Comparison of ENCODE assay signal across 13 cellular contexts in the genomic region with DNA sequence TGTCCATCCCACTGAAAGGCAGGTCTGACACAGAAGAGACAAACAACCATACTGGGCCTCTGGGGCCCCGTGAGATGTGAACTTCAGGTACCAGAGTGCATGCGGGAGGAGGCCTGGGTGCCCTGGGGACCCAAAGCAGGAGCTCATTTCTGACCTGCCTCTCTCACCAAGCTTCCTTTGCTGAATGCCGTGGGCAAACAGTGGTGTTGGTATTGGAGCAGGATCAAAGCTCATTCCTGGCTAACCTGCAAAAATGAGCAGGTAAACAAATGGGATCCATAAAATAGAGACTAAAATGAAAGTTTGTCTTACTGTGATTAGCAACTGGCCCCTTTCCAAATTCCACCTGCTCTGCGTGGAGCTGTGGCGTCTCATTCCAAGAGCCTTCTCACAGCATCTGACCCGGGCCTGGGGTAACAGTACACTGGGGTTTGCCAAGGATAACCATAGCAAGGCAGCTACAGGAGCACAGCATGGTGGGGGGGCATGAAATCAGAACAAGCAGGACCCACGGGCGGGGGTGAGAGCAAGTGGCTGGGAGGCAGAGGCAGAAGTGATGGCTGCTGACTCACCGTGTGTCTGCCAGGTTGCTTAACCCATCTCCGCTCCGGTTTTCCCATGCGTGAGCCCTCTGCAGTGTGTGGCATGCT.
A peak's percentile ranks its signal among the peaks of the same experiment; 100 is the strongest.
DNase-seq lines count a peak whose midpoint lies in the region; TF ChIP-seq lines count a peak whose summit lies in the region.
"Had no signal": no experiment of that assay in that cellular context is flagged by ENCODE, and none has a peak within 500 bp of the region (broad histone marks: within the 10 kb centered on the region; RNA-seq: fewer than 3 reads in every experiment).

No MANE protein-coding gene starts in this region.

- no peaks in the 10 kb centered on the region for H3K27me3 ChIP-seq in Caco-2 (replicated peaks; ENCODE audit: control insufficient read depth, insufficient read depth, low read length)
- no peaks in the 10 kb centered on the region for H3K27me3 ChIP-seq in mammary epithelial cell (ENCODE audit: insufficient read depth, low read length)
- no peaks in the 10 kb centered on the region for H3K27me3 ChIP-seq in mesendoderm (ENCODE audit: insufficient read depth, low read length, poor library complexity)
- no peaks in the 10 kb centered on the region for H3K27me3 ChIP-seq in ascending aorta

- H3K4me2 ChIP-seq in mammary epithelial cell (ENCODE audit: insufficient read depth, low read depth, low read length) (no peak overlapping the region), mesendoderm (ENCODE audit: low read length) (no peak overlapping the region)

- H3K4me3 ChIP-seq in Caco-2 (ENCODE audit: low read depth, low read length) (no peak overlapping the region), mammary epithelial cell (replicated peaks in 1 of 3; ENCODE audit: insufficient read depth in 1 of 3, low read depth in 2 of 3, low read length in 3 of 3) (no peak overlapping the region), mesendoderm (ENCODE audit: low read length) (no peak overlapping the region), ascending aorta (no peak overlapping the region)

- H3K4me1 Mint-ChIP-seq in Caco-2 (ENCODE audit: low read depth, unreplicated experiment): peaks cover 20% of the 10 kb centered on the region
- no peaks in the 10 kb centered on the region for H3K4me1 Mint-ChIP-seq in T-helper 2 cell treated with Interferon-gamma antibody and Interleukin-4, amounts not matched to agents 5 μg/mL and 100 μg/mL, for 36 hours (ENCODE audit: low read depth)

- H3K4me1 ChIP-seq in Caco-2 (peaks cover 24% of the 10 kb centered on the region), mammary epithelial cell (ENCODE audit: insufficient read depth, low read length) (no peaks in the 10 kb centered on the region), mesendoderm (ENCODE audit: control insufficient read depth, low read depth, low read length) (peaks cover 6% of the 10 kb centered on the region), ascending aorta (no peaks in the 10 kb centered on the region)

- no peak overlapping the region for H3K23ac ChIP-seq in mesendoderm (ENCODE audit: low read length)

- WGBS in mammary epithelial cell (ENCODE audit: low coverage, missing lambda C conversion rate): 2% methylated on average over 12 of the region's 12 CpGs
- no CpG with 5 or more reads among the region's 12 CpGs for WGBS in mesendoderm (ENCODE audit: extremely low coverage, insufficient coverage, low lambda C conversion rate)

- no peak overlapping the region for H3K9ac ChIP-seq in mammary epithelial cell (ENCODE audit: insufficient read depth, low read length)
- H3K9ac ChIP-seq in mesendoderm (ENCODE audit: low read length): no peak overlapping the region

- intact Hi-C loops in Caco-2 (cut with micrococcal nuclease; ENCODE audit: unreplicated experiment) (no loop called here), mammary epithelial cell (cut with micrococcal nuclease) (no loop called here), ascending aorta (cut with DNase I) (no loop called here)

- BruUV-seq in Caco-2 (replicated peaks; lab: Mats Ljungman, UMichigan) (no TSS peak), mammary epithelial cell (replicated peaks; lab: Mats Ljungman, UMichigan) (no TSS peak)

- H3K4me3 Mint-ChIP-seq in Caco-2 (ENCODE audit: unreplicated experiment): no peak overlapping the region
- no peak overlapping the region for H3K4me3 Mint-ChIP-seq in T-helper 2 cell treated with Interferon-gamma antibody and Interleukin-4, amounts not matched to agents 5 μg/mL and 100 μg/mL, for 36 hours
- H3K4me3 Mint-ChIP-seq: naive B cell had no signal

- H3K9me3 Mint-ChIP-seq in Caco-2 (ENCODE audit: unreplicated experiment): no peaks in the 10 kb centered on the region
- no peaks in the 10 kb centered on the region for H3K9me3 Mint-ChIP-seq in T-helper 2 cell treated with Interferon-gamma antibody and Interleukin-4, amounts not matched to agents 5 μg/mL and 100 μg/mL, for 36 hours

- H2BK15ac ChIP-seq in mesendoderm (replicated peaks; ENCODE audit: low read depth): no peak overlapping the region

- dilution Hi-C loops in mammary epithelial cell (cut with HindIII; ENCODE audit: low sequenced_read_pairs): no loop called here

- H3K18ac ChIP-seq in mesendoderm (ENCODE audit: low read length): no peak overlapping the region

- POLR2A ChIA-PET in Caco-2 (lab: Charles Lee): no interaction called here

- TF ChIP-seq CTCF in Caco-2 (IDR thresholded peaks at IDR 0.05; ENCODE audit: insufficient read depth in 1 of 2, low read depth in 1 of 2, low read length in 1 of 2, severe bottlenecking in 1 of 2, unreplicated experiment in 1 of 2): no peak
- TF ChIP-seq CTCF in mammary epithelial cell (conservative IDR thresholded peaks at IDR 0.05 in 1 of 2, IDR thresholded peaks at IDR 0.05 in 1 of 2; ENCODE audit: extremely low read depth in 1 of 2, insufficient read depth in 1 of 2, low read depth in 1 of 2, low read length in 2 of 2): no peak
- TF ChIP-seq CTCF in ascending aorta (IDR thresholded peaks at IDR 0.05): no peak

- no peaks in the 10 kb centered on the region for H3K27me3 Mint-ChIP-seq in Caco-2 (ENCODE audit: insufficient read depth, unreplicated experiment)
- H3K27me3 Mint-ChIP-seq in T-helper 2 cell treated with Interferon-gamma antibody and Interleukin-4, amounts not matched to agents 5 μg/mL and 100 μg/mL, for 36 hours (ENCODE audit: low read depth): no peaks in the 10 kb centered on the region

- DNase-seq in Caco-2 (peak in 1 of 2 experiments; percentile 32), NCI-H2081 (lab: John Stamatoyannopoulos, UW) (peak; percentile 68 to 89), mammary epithelial cell (peak; percentile 55), mesendoderm (no peak), ureter (ENCODE audit: low spot score) (no peak), DMS79 (lab: John Stamatoyannopoulos, UW) (no peak), ascending aorta (ENCODE audit: low spot score in 2 of 2) (no peak)
- DNase-seq in T-helper 2 cell treated with Interferon-gamma antibody and Interleukin-4, amounts not matched to agents 5 μg/mL and 100 μg/mL, for 36 hours (ENCODE audit: low spot score): no peak
- DNase-seq: amygdala, hippocampal formation, naive B cell, NCI-H1694, WERI-Rb-1 had no signal

- no peaks in the 10 kb centered on the region for H3K9me3 ChIP-seq in Caco-2
- no peaks in the 10 kb centered on the region for H3K9me3 ChIP-seq in mammary epithelial cell (replicated peaks; ENCODE audit: insufficient read depth, low read length)
- no peaks in the 10 kb centered on the region for H3K9me3 ChIP-seq in ascending aorta

- CTCF ChIA-PET in Caco-2 (lab: Charles Lee): interaction anchor here (1.4 kb wide), 1 partner anchor 102 kb away, joined by 6 read pairs; no protein-coding TSS in a partner anchor
- CTCF ChIA-PET in mammary epithelial cell (lab: Charles Lee; ENCODE audit: low non-redundant PET): no interaction called here

- H2AFZ ChIP-seq in mammary epithelial cell (ENCODE audit: low read depth, low read length): no peak overlapping the region

- no peak overlapping the region for H3K4ac ChIP-seq in mesendoderm (ENCODE audit: low read depth, low read length)

- no peak overlapping the region for H2AK5ac ChIP-seq in mesendoderm (ENCODE audit: low read length)

- H3K27ac Mint-ChIP-seq in Caco-2 (ENCODE audit: unreplicated experiment): peak overlapping the region; percentile 17
- no peak overlapping the region for H3K27ac Mint-ChIP-seq in T-helper 2 cell treated with Interferon-gamma antibody and Interleukin-4, amounts not matched to agents 5 μg/mL and 100 μg/mL, for 36 hours

- H2BK120ac ChIP-seq in mesendoderm (ENCODE audit: low read depth, low read length): no peak overlapping the region

- no peak overlapping the region for H2BK5ac ChIP-seq in mesendoderm (ENCODE audit: low read length)

- H3K79me1 ChIP-seq in mesendoderm (ENCODE audit: low read length): no peaks in the 10 kb centered on the region

- in situ Hi-C loops in mammary epithelial cell (cut with MboI; ENCODE audit: low sequenced_read_pairs in 2 of 2): no loop called here

- H3K79me2 ChIP-seq in mammary epithelial cell (ENCODE audit: insufficient read depth, low read length) (no peaks in the 10 kb centered on the region), mesendoderm (ENCODE audit: control insufficient read depth, insufficient read depth, low read length) (no peaks in the 10 kb centered on the region)

- no peaks in the 10 kb centered on the region for H3K36me3 Mint-ChIP-seq in Caco-2 (ENCODE audit: insufficient read depth, unreplicated experiment)
- no peaks in the 10 kb centered on the region for H3K36me3 Mint-ChIP-seq in T-helper 2 cell treated with Interferon-gamma antibody and Interleukin-4, amounts not matched to agents 5 μg/mL and 100 μg/mL, for 36 hours (ENCODE audit: low read depth)
- H3K36me3 Mint-ChIP-seq: naive B cell had no signal

- H3K56ac ChIP-seq in mesendoderm (ENCODE audit: low read length): peak overlapping the region; percentile 10

- H3K36me3 ChIP-seq in Caco-2 (ENCODE audit: control insufficient read depth, insufficient read depth, low read length): no peaks in the 10 kb centered on the region
- no peaks in the 10 kb centered on the region for H3K36me3 ChIP-seq in mammary epithelial cell (ENCODE audit: insufficient read depth, low read length)
- no peaks in the 10 kb centered on the region for H3K36me3 ChIP-seq in mesendoderm (ENCODE audit: control insufficient read depth, insufficient read depth, low read length)
- no peaks in the 10 kb centered on the region for H3K36me3 ChIP-seq in ascending aorta
- H3K36me3 ChIP-seq: WERI-Rb-1 had no signal

- no peaks in the 10 kb centered on the region for H4K20me1 ChIP-seq in mammary epithelial cell (ENCODE audit: insufficient read depth, low read length)

- H4K8ac ChIP-seq in mesendoderm (ENCODE audit: low read depth, low read length): no peak overlapping the region

- no peak overlapping the region for H4K5ac ChIP-seq in mesendoderm (ENCODE audit: low read length)

- H3K27ac ChIP-seq in mammary epithelial cell (ENCODE audit: insufficient read depth, low read depth, low read length) (no peak overlapping the region), mesendoderm (ENCODE audit: low read depth, low read length) (no peak overlapping the region), ascending aorta (no peak overlapping the region)
- H3K27ac ChIP-seq: WERI-Rb-1 had no signal

Comparison
In these comparisons a context has a peak if more than half of its experiments do, and no peak if none do; other contexts are left out.
1. DNase-seq: peak in NCI-H2081 (2 of 2) and mammary epithelial cell (single experiment); none in mesendoderm (single experiment), ureter (single experiment), DMS79 (single experiment), ascending aorta (0 of 2) and T-helper 2 cell treated with Interferon-gamma antibody and Interleukin-4, amounts not matched to agents 5 μg/mL and 100 μg/mL, for 36 hours (single experiment).